In the genomic region with DNA sequence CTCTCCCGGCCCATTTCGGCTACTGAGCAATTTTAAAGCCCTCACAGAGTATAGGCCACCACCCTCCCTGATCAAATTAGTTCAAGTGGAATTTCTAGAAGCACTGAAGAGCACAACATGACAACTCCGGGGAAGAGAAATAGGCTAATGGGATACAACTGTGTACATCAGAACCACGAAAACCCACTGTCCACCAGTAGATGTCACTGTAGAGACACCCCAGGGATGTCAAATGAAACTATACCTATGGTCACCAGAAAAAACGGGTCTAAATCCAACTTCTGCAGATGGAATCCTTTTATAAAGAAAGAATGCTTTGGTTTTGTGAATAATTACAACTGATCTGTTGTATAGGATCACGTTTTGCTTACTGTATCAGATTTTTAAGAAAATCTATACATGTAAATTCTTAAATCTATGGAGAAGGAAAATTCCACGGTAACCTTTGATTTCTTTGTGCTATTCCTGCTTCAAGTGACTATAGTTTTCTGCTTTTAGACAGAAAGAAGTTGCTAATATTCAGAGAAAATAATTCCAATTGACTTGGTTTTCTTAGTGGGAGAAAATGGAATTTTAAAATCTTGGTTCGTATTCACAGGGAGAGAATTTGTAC, we compare ENCODE assay signal across 8 cellular contexts. TPM values are rescaled to one million over a fixed set of nuclear protein-coding genes. Genes with fewer than 3 reads are reported as not detected.
DNase-seq lines count a peak whose midpoint lies in the region; ATAC-seq, FAIRE-seq and TF ChIP-seq lines count a peak whose summit lies in the region.

No MANE protein-coding gene starts in this region.

- no peaks in the 10 kb centered on the region for H3K36me3 ChIP-seq in kidney (ENCODE audit: control insufficient read depth in 1 of 2, insufficient read depth in 2 of 2, low read length in 2 of 2)

- in situ Hi-C loops in KBM-7 (cut with MboI; ENCODE audit: low pct_unique_long_range_greater_than_20kb, low sequenced_read_pairs): no loop called here
- in situ Hi-C loops in SK-MEL-5 (cut with HindIII; ENCODE audit: low pct_unique_long_range_greater_than_20kb, low sequenced_read_pairs): no loop called here

- H3K4me3 Mint-ChIP-seq in stimulated activated naive CD8-positive, alpha-beta T cell treated with anti-CD3 and anti-CD28 coated beads, Interleukin-15, Interleukin-2, amounts not matched to agents 100 ng/mL and 50 ng/mL, for 24 hours: no peak overlapping the region

- H3K9ac ChIP-seq in kidney (ENCODE audit: low read length in 2 of 2): no peak overlapping the region

- H3K9me3 Mint-ChIP-seq in stimulated activated naive CD8-positive, alpha-beta T cell treated with anti-CD3 and anti-CD28 coated beads, Interleukin-15, Interleukin-2, amounts not matched to agents 100 ng/mL and 50 ng/mL, for 24 hours: no peaks in the 10 kb centered on the region

- no peak for ATAC-seq in GM21528 (IDR thresholded peaks at IDR 0.05; ENCODE audit: low FRiP score, unreplicated experiment)

- peak overlapping the region; percentile 45 for H3K27ac Mint-ChIP-seq in stimulated activated naive CD8-positive, alpha-beta T cell treated with anti-CD3 and anti-CD28 coated beads, Interleukin-15, Interleukin-2, amounts not matched to agents 100 ng/mL and 50 ng/mL, for 24 hours

- TF ChIP-seq CTCF in cardiac fibroblast (IDR thresholded peaks at IDR 0.05; ENCODE audit: low read depth, low read length) (peak; percentile 59), kidney (IDR thresholded peaks at IDR 0.05; ENCODE audit: borderline replicate concordance, extremely low read depth, insufficient read depth) (peak; percentile 25)

- intact Hi-C loops in kidney (cut with DNase I): no loop called here

- no peaks in the 10 kb centered on the region for H3K27me3 Mint-ChIP-seq in stimulated activated naive CD8-positive, alpha-beta T cell treated with anti-CD3 and anti-CD28 coated beads, Interleukin-15, Interleukin-2, amounts not matched to agents 100 ng/mL and 50 ng/mL, for 24 hours

- no peak overlapping the region for H3K4me3 ChIP-seq in cardiac fibroblast (replicated peaks in 1 of 2; ENCODE audit: low read depth in 2 of 2, low read length in 2 of 2)
- no peak overlapping the region for H3K4me3 ChIP-seq in kidney (ENCODE audit: low read length in 2 of 2)

- peak; percentile 48 for DNase-seq in stimulated activated CD4-positive, alpha-beta T cell treated with anti-CD3 and anti-CD28 coated beads, Interleukin-15, amount 100 ng/mL, for 24 hours
- DNase-seq in stimulated activated CD4-positive, alpha-beta T cell treated with anti-CD3 and anti-CD28 coated beads, Interleukin-4, amount 100 ng/mL, for 4 hours: no peak
- DNase-seq in KBM-7 (peak; percentile 79), SK-MEL-5 (ENCODE audit: low read depth, low spot score) (peak; percentile 66), cardiac fibroblast (ENCODE audit: low read depth in 2 of 2) (peak; percentile 66 to 71), kidney (no peak)

- peaks cover 26% of the 10 kb centered on the region for H3K4me1 Mint-ChIP-seq in stimulated activated naive CD8-positive, alpha-beta T cell treated with anti-CD3 and anti-CD28 coated beads, Interleukin-15, Interleukin-2, amounts not matched to agents 100 ng/mL and 50 ng/mL, for 24 hours (ENCODE audit: low read depth)

- H3K4me1 ChIP-seq in kidney (ENCODE audit: control insufficient read depth in 1 of 2, insufficient read depth in 1 of 2, low read depth in 1 of 2, low read length in 2 of 2): no peaks in the 10 kb centered on the region

- FAIRE-seq in kidney (lab: Jason Lieb, UNC): peak; percentile 92

- peaks cover 40% of the 10 kb centered on the region for H3K36me3 Mint-ChIP-seq in stimulated activated naive CD8-positive, alpha-beta T cell treated with anti-CD3 and anti-CD28 coated beads, Interleukin-15, Interleukin-2, amounts not matched to agents 100 ng/mL and 50 ng/mL, for 24 hours (ENCODE audit: low read depth)

- H3K27ac ChIP-seq in kidney (ENCODE audit: low read depth in 2 of 2, low read length in 2 of 2): no peak overlapping the region

- H3K9me3 ChIP-seq in kidney (ENCODE audit: control insufficient read depth in 1 of 2, low read length in 2 of 2): no peaks in the 10 kb centered on the region

RNA-seq across cellular contexts. Expression of a gene that starts 29.5 kb away (rescaled TPM):
- total RNA-seq in SK-MEL-5 (2014; rRNA removed; shearing (Covaris generic)): 0.19 and 0.66 TPM in 2 replicates
- 0.43 and 1.0 TPM in 2 replicates for polyA plus RNA-seq in SK-MEL-5 (2015; cell fraction: cytosol; rRNA removed)
- 2.6 and 4.1 TPM in 2 replicates for polyA plus RNA-seq in SK-MEL-5 (2015; cell fraction: nucleus; rRNA removed)
- total RNA-seq in kidney: 3.7 TPM
- polyA plus RNA-seq in kidney (ENCODE audit: insufficient read depth, low read depth, low replicate concordance): 5.0 TPM

Comparison
In these comparisons a context has a peak if more than half of its experiments do, and no peak if none do; other contexts are left out.
1. DNase-seq: peak in stimulated activated CD4-positive, alpha-beta T cell treated with anti-CD3 and anti-CD28 coated beads, Interleukin-15, amount 100 ng/mL, for 24 hours (single experiment), KBM-7 (single experiment), SK-MEL-5 (single experiment) and cardiac fibroblast (2 of 2); none in stimulated activated CD4-positive, alpha-beta T cell treated with anti-CD3 and anti-CD28 coated beads, Interleukin-4, amount 100 ng/mL, for 4 hours (0 of 2) and kidney (single experiment).